1 cellular context compared by ENCODE assay signal in the genomic region with DNA sequence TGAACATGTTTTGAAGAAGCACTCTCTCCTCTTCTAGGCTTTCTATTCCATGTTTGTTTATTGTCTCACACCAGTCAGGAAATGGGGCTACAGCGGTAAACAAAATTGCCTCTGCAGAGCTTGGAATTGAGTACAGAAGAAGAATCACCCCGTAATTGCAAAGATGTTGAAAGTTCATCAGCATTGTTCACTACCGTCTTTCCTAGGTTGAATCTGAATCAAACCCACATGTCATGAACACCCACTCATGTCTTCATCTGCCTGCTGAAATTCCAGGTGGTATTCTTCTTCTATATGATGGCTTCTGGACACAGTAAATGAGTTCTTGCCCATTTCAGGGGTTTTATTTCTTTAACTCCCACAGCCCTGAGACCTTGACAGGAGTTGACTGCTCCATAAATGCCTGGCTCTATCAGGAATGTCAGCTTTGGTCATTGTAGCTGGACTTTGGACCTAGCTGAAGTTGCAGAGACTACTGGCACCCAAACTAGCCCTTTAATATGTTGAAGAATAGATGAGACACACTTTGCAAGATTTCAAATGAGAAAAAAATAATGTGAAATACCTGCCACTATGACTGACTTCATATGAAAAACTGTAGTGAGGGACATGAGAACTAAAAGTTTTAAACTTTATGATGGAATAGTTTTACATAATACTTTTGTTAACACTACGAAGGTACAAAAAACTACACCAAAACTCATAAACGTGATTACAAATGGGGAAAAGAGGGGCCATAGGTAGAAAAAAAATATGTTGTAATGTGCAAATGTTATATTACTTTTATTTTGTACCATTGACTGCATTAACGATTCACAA.
TF ChIP-seq lines count a peak whose summit lies in the region.

No MANE protein-coding gene starts in this region.

TF ChIP-seq in K562, 482 proteins besides CTCF, POLR2A, EP300 and RAD21 (continued from another document):
- TF ChIP-seq, protein P1, sequence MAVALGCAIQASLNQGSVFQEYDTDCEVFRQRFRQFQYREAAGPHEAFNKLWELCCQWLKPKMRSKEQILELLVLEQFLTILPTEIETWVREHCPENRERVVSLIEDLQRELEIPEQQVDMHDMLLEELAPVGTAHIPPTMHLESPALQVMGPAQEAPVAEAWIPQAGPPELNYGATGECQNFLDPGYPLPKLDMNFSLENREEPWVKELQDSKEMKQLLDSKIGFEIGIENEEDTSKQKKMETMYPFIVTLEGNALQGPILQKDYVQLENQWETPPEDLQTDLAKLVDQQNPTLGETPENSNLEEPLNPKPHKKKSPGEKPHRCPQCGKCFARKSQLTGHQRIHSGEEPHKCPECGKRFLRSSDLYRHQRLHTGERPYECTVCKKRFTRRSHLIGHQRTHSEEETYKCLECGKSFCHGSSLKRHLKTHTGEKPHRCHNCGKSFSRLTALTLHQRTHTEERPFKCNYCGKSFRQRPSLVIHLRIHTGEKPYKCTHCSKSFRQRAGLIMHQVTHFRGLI (CRISPR knock-in tag; IDR thresholded peaks at IDR 0.05), result no peak
- TF ChIP-seq, protein P2, sequence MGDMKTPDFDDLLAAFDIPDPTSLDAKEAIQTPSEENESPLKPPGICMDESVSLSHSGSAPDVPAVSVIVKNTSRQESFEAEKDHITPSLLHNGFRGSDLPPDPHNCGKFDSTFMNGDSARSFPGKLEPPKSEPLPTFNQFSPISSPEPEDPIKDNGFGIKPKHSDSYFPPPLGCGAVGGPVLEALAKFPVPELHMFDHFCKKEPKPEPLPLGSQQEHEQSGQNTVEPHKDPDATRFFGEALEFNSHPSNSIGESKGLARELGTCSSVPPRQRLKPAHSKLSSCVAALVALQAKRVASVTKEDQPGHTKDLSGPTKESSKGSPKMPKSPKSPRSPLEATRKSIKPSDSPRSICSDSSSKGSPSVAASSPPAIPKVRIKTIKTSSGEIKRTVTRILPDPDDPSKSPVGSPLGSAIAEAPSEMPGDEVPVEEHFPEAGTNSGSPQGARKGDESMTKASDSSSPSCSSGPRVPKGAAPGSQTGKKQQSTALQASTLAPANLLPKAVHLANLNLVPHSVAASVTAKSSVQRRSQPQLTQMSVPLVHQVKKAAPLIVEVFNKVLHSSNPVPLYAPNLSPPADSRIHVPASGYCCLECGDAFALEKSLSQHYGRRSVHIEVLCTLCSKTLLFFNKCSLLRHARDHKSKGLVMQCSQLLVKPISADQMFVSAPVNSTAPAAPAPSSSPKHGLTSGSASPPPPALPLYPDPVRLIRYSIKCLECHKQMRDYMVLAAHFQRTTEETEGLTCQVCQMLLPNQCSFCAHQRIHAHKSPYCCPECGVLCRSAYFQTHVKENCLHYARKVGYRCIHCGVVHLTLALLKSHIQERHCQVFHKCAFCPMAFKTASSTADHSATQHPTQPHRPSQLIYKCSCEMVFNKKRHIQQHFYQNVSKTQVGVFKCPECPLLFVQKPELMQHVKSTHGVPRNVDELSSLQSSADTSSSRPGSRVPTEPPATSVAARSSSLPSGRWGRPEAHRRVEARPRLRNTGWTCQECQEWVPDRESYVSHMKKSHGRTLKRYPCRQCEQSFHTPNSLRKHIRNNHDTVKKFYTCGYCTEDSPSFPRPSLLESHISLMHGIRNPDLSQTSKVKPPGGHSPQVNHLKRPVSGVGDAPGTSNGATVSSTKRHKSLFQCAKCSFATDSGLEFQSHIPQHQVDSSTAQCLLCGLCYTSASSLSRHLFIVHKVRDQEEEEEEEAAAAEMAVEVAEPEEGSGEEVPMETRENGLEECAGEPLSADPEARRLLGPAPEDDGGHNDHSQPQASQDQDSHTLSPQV (IDR thresholded peaks at IDR 0.05), result no peak
- no peak for TF ChIP-seq ZNF668 (CRISPR knock-in tag; IDR thresholded peaks at IDR 0.05)
TF ChIP-seq in K562: peak in this region for 0.
